In the genomic region with DNA sequence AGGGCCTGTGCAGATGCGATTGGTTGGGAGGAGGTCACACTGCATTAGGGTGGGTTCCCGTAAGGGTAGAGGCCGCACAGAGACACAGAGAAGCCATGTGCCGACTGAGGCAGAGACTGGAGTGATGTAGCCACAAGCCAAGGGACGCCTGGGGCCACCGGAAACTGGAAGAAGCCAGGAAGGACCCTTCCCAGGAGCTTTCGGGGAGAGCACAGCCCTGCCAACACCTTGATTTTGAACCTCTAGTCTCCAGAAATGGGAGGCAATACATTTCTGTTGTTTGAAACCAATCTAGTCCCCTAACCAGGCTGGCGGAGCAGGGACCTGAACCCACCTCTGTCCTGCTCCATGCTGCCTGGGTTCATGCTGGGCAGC, we compare ENCODE assay signal across 17 cellular contexts. TPM values are rescaled to one million over a fixed set of nuclear protein-coding genes. Genes with fewer than 3 reads are reported as not detected.
DNase-seq lines count a peak whose midpoint lies in the region; ATAC-seq and TF ChIP-seq lines count a peak whose summit lies in the region.
"Had no signal": no experiment of that assay in that cellular context is flagged by ENCODE, and none has a peak within 500 bp of the region (broad histone marks: within the 10 kb centered on the region; RNA-seq: fewer than 3 reads in every experiment).

No MANE protein-coding gene starts in this region.

- no peak for TF ChIP-seq CTCF in activated CD8-positive, alpha-beta T cell treated with anti-CD3 and anti-CD28 coated beads for 36 hours (IDR thresholded peaks at IDR 0.05)
- no peak for TF ChIP-seq CTCF in heart right ventricle (IDR thresholded peaks at IDR 0.05)

- intact Hi-C loops in activated CD4-positive, alpha-beta T cell treated with anti-CD3 and anti-CD28 coated beads, Interleukin-2, amount 10 ng/mL, durations not matched to agents 24 days and 14 days (cut with micrococcal nuclease) = loop anchor here (2.0 kb wide), 2 partner anchors 14 to 26 kb away; no protein-coding TSS in a partner anchor
- intact Hi-C loops in CD4-positive, alpha-beta memory T cell (cut with micrococcal nuclease) = loop anchor here (2.0 kb wide), 1 partner anchor 14 kb away; no protein-coding TSS in a partner anchor
- intact Hi-C loops in activated CD8-positive, alpha-beta T cell treated with anti-CD3 and anti-CD28 coated beads for 36 hours (cut with micrococcal nuclease) = no loop called here
- intact Hi-C loops in heart right ventricle (cut with DNase I) = no loop called here

- no peaks in the 10 kb centered on the region for H3K9me3 ChIP-seq in CD4-positive, alpha-beta memory T cell (ENCODE audit: control insufficient read depth in 1 of 2, low read length in 2 of 2)
- peaks cover 0 to under 1% (median 0%) of the 10 kb centered on the region in 11 donors for H3K9me3 ChIP-seq in heart right ventricle
- H3K9me3 ChIP-seq: ascending aorta, uterus had no signal

- H3K4me3 Mint-ChIP-seq in activated CD4-positive, alpha-beta T cell treated with anti-CD3 and anti-CD28 coated beads, Interleukin-2, amount 10 ng/mL, durations not matched to agents 24 days and 14 days = peak overlapping the region; percentile 77
- peak overlapping the region; percentile 61 to 88 (median 72) for H3K4me3 Mint-ChIP-seq in CD4-positive, alpha-beta memory T cell
- peak overlapping the region; percentile 64 for H3K4me3 Mint-ChIP-seq in activated CD8-positive, alpha-beta T cell treated with anti-CD3 and anti-CD28 coated beads for 36 hours
- H3K4me3 Mint-ChIP-seq: H9, mesothelial cell of epicardium had no signal

- H3K4me3 ChIP-seq in CD4-positive, alpha-beta memory T cell (ENCODE audit: low read length in 2 of 2) = peak overlapping the region in 1 of 2 donors; percentile 25
- no peak overlapping the region for H3K4me3 ChIP-seq in heart right ventricle
- H3K4me3 ChIP-seq: ascending aorta, uterus had no signal

- H3K36me3 ChIP-seq in CD4-positive, alpha-beta memory T cell (ENCODE audit: insufficient read depth, low read length) = peaks cover 76% of the 10 kb centered on the region
- H3K36me3 ChIP-seq in heart right ventricle = peaks cover 0 to 7% (median 0%) of the 10 kb centered on the region in 9 donors
- H3K36me3 ChIP-seq: ascending aorta, uterus had no signal

- CTCF ChIA-PET in CD4-positive, alpha-beta memory T cell (lab: Charles Lee; ENCODE audit: partially characterized antibody) = interaction anchor here (1.8 kb wide), 1 partner anchor 10 kb away, joined by 5 read pairs; no protein-coding TSS in a partner anchor
- CTCF ChIA-PET in activated CD8-positive, alpha-beta T cell treated with anti-CD3 and anti-CD28 coated beads for 36 hours (lab: Charles Lee) = interaction anchor here (1.0 to 1.1 kb wide), 2 partner anchors 10 to 77 kb away, joined by 4 to 5 read pairs; no protein-coding TSS in a partner anchor

- no peaks in the 10 kb centered on the region for H3K27me3 Mint-ChIP-seq in activated CD4-positive, alpha-beta T cell treated with anti-CD3 and anti-CD28 coated beads, Interleukin-2, amount 10 ng/mL, durations not matched to agents 24 days and 14 days
- no peaks in the 10 kb centered on the region for H3K27me3 Mint-ChIP-seq in CD4-positive, alpha-beta memory T cell
- no peaks in the 10 kb centered on the region for H3K27me3 Mint-ChIP-seq in activated CD8-positive, alpha-beta T cell treated with anti-CD3 and anti-CD28 coated beads for 36 hours

- 89 to 91% methylated on average over 8 of the region's 8 CpGs for WGBS in heart right ventricle, 2 donors

- peaks cover 11% of the 10 kb centered on the region for H3K9me3 Mint-ChIP-seq in activated CD4-positive, alpha-beta T cell treated with anti-CD3 and anti-CD28 coated beads, Interleukin-2, amount 10 ng/mL, durations not matched to agents 24 days and 14 days
- no peaks in the 10 kb centered on the region for H3K9me3 Mint-ChIP-seq in CD4-positive, alpha-beta memory T cell
- peaks cover 7% of the 10 kb centered on the region for H3K9me3 Mint-ChIP-seq in activated CD8-positive, alpha-beta T cell treated with anti-CD3 and anti-CD28 coated beads for 36 hours
- H3K9me3 Mint-ChIP-seq: H9, mesothelial cell of epicardium had no signal

- POLR2A ChIA-PET in CD4-positive, alpha-beta memory T cell (lab: Charles Lee; ENCODE audit: partially characterized antibody) = interaction anchor here (1.6 to 23.2 kb wide), 4 partner anchors 8 to 77 kb away, joined by 4 to 604 read pairs (median 304); a partner anchor contains a TSS
- POLR2A ChIA-PET in activated CD8-positive, alpha-beta T cell treated with anti-CD3 and anti-CD28 coated beads for 36 hours (lab: Charles Lee) = interaction anchor here (0.7 to 8.2 kb wide), 10 partner anchors 10 to 99 kb away, joined by 3 to 91 read pairs (median 4); a partner anchor contains a TSS

- peaks cover 86% of the 10 kb centered on the region for H3K4me1 ChIP-seq in CD4-positive, alpha-beta memory T cell (ENCODE audit: insufficient read depth, low read length)
- peaks cover 0 to 10% (median 0%) of the 10 kb centered on the region in 9 donors for H3K4me1 ChIP-seq in heart right ventricle
- H3K4me1 ChIP-seq: ascending aorta, uterus had no signal

- no peaks in the 10 kb centered on the region for H3K27me3 ChIP-seq in CD4-positive, alpha-beta memory T cell (ENCODE audit: insufficient read depth, low read length)
- H3K27me3 ChIP-seq in heart right ventricle = peaks cover 0 to 37% (median 16%) of the 10 kb centered on the region in 7 donors
- H3K27me3 ChIP-seq: ascending aorta had no signal

- peaks cover 60% of the 10 kb centered on the region for H3K4me1 Mint-ChIP-seq in activated CD4-positive, alpha-beta T cell treated with anti-CD3 and anti-CD28 coated beads, Interleukin-2, amount 10 ng/mL, durations not matched to agents 24 days and 14 days
- H3K4me1 Mint-ChIP-seq in CD4-positive, alpha-beta memory T cell = peaks cover 24 to 56% (median 41%) of the 10 kb centered on the region in 4 donors
- H3K4me1 Mint-ChIP-seq in activated CD8-positive, alpha-beta T cell treated with anti-CD3 and anti-CD28 coated beads for 36 hours (ENCODE audit: low read depth) = peaks cover 45% of the 10 kb centered on the region
- H3K4me1 Mint-ChIP-seq: mesothelial cell of epicardium had no signal

- peak overlapping the region; percentile 99 for H3K27ac Mint-ChIP-seq in activated CD4-positive, alpha-beta T cell treated with anti-CD3 and anti-CD28 coated beads, Interleukin-2, amount 10 ng/mL, durations not matched to agents 24 days and 14 days
- peak overlapping the region in 5 of 7 donors; percentile 98 to 100 (median 99) for H3K27ac Mint-ChIP-seq in CD4-positive, alpha-beta memory T cell
- H3K27ac Mint-ChIP-seq in activated CD8-positive, alpha-beta T cell treated with anti-CD3 and anti-CD28 coated beads for 36 hours = no peak overlapping the region
- H3K27ac Mint-ChIP-seq: mesothelial cell of epicardium had no signal

- peaks cover 69% of the 10 kb centered on the region for H3K36me3 Mint-ChIP-seq in activated CD4-positive, alpha-beta T cell treated with anti-CD3 and anti-CD28 coated beads, Interleukin-2, amount 10 ng/mL, durations not matched to agents 24 days and 14 days (ENCODE audit: low read depth)
- H3K36me3 Mint-ChIP-seq in CD4-positive, alpha-beta memory T cell = peaks cover 50 to 73% of the 10 kb centered on the region in 2 donors
- H3K36me3 Mint-ChIP-seq in activated CD8-positive, alpha-beta T cell treated with anti-CD3 and anti-CD28 coated beads for 36 hours (ENCODE audit: low read depth) = peaks cover 36% of the 10 kb centered on the region
- H3K36me3 Mint-ChIP-seq: mesothelial cell of epicardium had no signal

- H3K27ac ChIP-seq in CD4-positive, alpha-beta memory T cell (ENCODE audit: low read depth, low read length) = peak overlapping the region; percentile 92
- H3K27ac ChIP-seq in heart right ventricle = peak overlapping the region in 1 of 10 donors; percentile 62
- H3K27ac ChIP-seq: ascending aorta, KMS-11, uterus had no signal

- ATAC-seq in activated CD8-positive, alpha-beta T cell treated with anti-CD3 and anti-CD28 coated beads for 36 hours = no peak
- ATAC-seq in heart right ventricle (no peak), GM19467 (IDR thresholded peaks at IDR 0.05; ENCODE audit: unreplicated experiment) (no peak)

- no peak for DNase-seq in activated CD4-positive, alpha-beta T cell treated with anti-CD3 and anti-CD28 coated beads, Interleukin-2, amount 10 ng/mL, durations not matched to agents 24 days and 14 days
- DNase-seq in activated CD4-positive, alpha-beta T cell treated with anti-CD3 and anti-CD28 coated beads, Interleukin-2, amount 50 U/mL, for 4 hours = no peak
- no peak for DNase-seq in CD4-positive, alpha-beta memory T cell
- no peak for DNase-seq in activated CD8-positive, alpha-beta T cell treated with anti-CD3 and anti-CD28 coated beads for 36 hours
- DNase-seq in mesenteric fat pad (ENCODE audit: low spot score) (peak; percentile 49), Ammon's horn (ENCODE audit: low spot score) (no peak), heart right ventricle (no peak)
- DNase-seq: H9, NCI-H1092, NCI-H774, uterus had no signal

RNA-seq across cellular contexts. Expression of a gene that starts 10.8 kb away (rescaled TPM):
- 61.4 and 65.7 TPM in 2 replicates for total RNA-seq in activated CD4-positive, alpha-beta T cell treated with anti-CD3 and anti-CD28 coated beads, Interleukin-2, amount 10 ng/mL, durations not matched to agents 24 days and 14 days
- total RNA-seq in CD4-positive, alpha-beta memory T cell = 10 to 100 TPM; 79.3 to 93.6 TPM
- 10 to 100 TPM; 43.1 to 58.0 TPM for polyA plus RNA-seq in CD4-positive, alpha-beta memory T cell
- total RNA-seq in activated CD8-positive, alpha-beta T cell treated with anti-CD3 and anti-CD28 coated beads for 36 hours = 10 to 100 TPM; 48.7 to 52.9 TPM
- total RNA-seq in mesenteric fat pad = 0.32 TPM
- 1 to 10 TPM in 1 of 10 donors, under 1 TPM in 2, not detected in 7; 0.15 to 1.3 (median 0.69) TPM for total RNA-seq in heart right ventricle
- under 1 TPM; 0.09 to 0.15 TPM for polyA plus RNA-seq in heart right ventricle
- total RNA-seq: fibroblast of villous mesenchyme, H9, mesothelial cell of epicardium had no signal

RNA-seq across cellular contexts. Expression of a gene that starts 18.7 kb away (rescaled TPM):
- total RNA-seq in activated CD4-positive, alpha-beta T cell treated with anti-CD3 and anti-CD28 coated beads, Interleukin-2, amount 10 ng/mL, durations not matched to agents 24 days and 14 days = 56.9 and 58.7 TPM in 2 replicates
- 1 to 10 TPM; 1.8 to 3.2 TPM for total RNA-seq in CD4-positive, alpha-beta memory T cell
- 1 to 10 TPM; 4.2 to 4.5 TPM for polyA plus RNA-seq in CD4-positive, alpha-beta memory T cell
- total RNA-seq in activated CD8-positive, alpha-beta T cell treated with anti-CD3 and anti-CD28 coated beads for 36 hours = 100 to 1,000 TPM; 123 to 134 TPM
- total RNA-seq in mesenteric fat pad = not detected
- 1 to 10 TPM in 1 of 10 donors, under 1 TPM in 1, not detected in 8; 0.42 to 1.0 TPM for total RNA-seq in heart right ventricle
- under 1 TPM in 1 of 2 donors, not detected in 1; 0.01 TPM for polyA plus RNA-seq in heart right ventricle
- total RNA-seq: ascending aorta, fibroblast of villous mesenchyme, mesothelial cell of epicardium had no signal

RNA-seq across cellular contexts. Expression of a gene that starts 48.2 kb away (rescaled TPM):
- total RNA-seq in activated CD4-positive, alpha-beta T cell treated with anti-CD3 and anti-CD28 coated beads, Interleukin-2, amount 10 ng/mL, durations not matched to agents 24 days and 14 days = not detected in 2 replicates
- not detected for total RNA-seq in CD4-positive, alpha-beta memory T cell
- polyA plus RNA-seq in CD4-positive, alpha-beta memory T cell = not detected
- 1 to 10 TPM in 1 of 2 experiments, not detected in 1; 1.1 TPM for total RNA-seq in activated CD8-positive, alpha-beta T cell treated with anti-CD3 and anti-CD28 coated beads for 36 hours
- total RNA-seq in mesenteric fat pad (not detected), heart right ventricle (not detected)
- polyA plus RNA-seq in heart right ventricle = not detected
- total RNA-seq: ascending aorta, fibroblast of villous mesenchyme, H9, mesothelial cell of epicardium, subcutaneous adipose tissue, uterus had no signal

Comparison
In these comparisons a context has a peak if more than half of its experiments do, and no peak if none do; other contexts are left out.
1. RNA of a gene that starts 10.8 kb away (total RNA-seq): 79.3 to 93.6 TPM in CD4-positive, alpha-beta memory T cell, 61.4 to 65.7 TPM in activated CD4-positive, alpha-beta T cell treated with anti-CD3 and anti-CD28 coated beads, Interleukin-2, amount 10 ng/mL, durations not matched to agents 24 days and 14 days and 48.7 to 52.9 TPM in activated CD8-positive, alpha-beta T cell treated with anti-CD3 and anti-CD28 coated beads for 36 hours; 0.32 TPM in mesenteric fat pad (single experiment) and 0.15 to 1.3 TPM in heart right ventricle; every median in the first group is over 10 times any median in the second.
2. RNA of a gene that starts 18.7 kb away (total RNA-seq): 123 to 134 TPM in activated CD8-positive, alpha-beta T cell treated with anti-CD3 and anti-CD28 coated beads for 36 hours and 56.9 to 58.7 TPM in activated CD4-positive, alpha-beta T cell treated with anti-CD3 and anti-CD28 coated beads, Interleukin-2, amount 10 ng/mL, durations not matched to agents 24 days and 14 days; 1.8 to 3.2 TPM in CD4-positive, alpha-beta memory T cell, not detected in mesenteric fat pad (single experiment) and 0.42 to 1.0 TPM in heart right ventricle; every median in the first group is over 10 times any median in the second.
3. intact Hi-C loops: an anchor here in activated CD4-positive, alpha-beta T cell treated with anti-CD3 and anti-CD28 coated beads, Interleukin-2, amount 10 ng/mL, durations not matched to agents 24 days and 14 days (2.0 kb wide) and CD4-positive, alpha-beta memory T cell (2.0 kb wide); none called in activated CD8-positive, alpha-beta T cell treated with anti-CD3 and anti-CD28 coated beads for 36 hours and heart right ventricle.
4. Peak in every context shown above with its lines, with median percentiles within 50 percentile points of each other: H3K4me3 Mint-ChIP-seq.